Comparison of ENCODE assay signal across 1 cellular context in the genomic region with DNA sequence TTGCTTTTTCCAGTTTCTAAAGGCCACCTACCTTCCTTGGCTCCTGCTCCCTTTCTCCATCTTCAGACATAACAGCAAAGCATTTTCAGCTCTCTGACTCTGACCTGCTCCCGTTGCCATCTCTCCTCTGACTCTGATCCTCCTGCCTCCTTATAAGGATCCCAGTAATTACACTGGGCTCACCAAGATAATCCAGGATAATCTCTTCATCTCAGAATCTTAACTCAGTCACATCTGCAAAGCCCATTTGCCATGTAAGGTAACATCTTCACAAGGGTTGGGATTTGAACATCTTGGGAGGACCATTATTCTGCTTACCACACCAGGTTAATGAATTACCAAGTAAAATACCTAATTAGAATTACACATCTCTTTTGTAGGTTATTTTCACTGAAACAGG.
TF ChIP-seq lines count a peak whose summit lies in the region.

No MANE protein-coding gene starts in this region.

TF ChIP-seq in GM23338, 12 proteins besides CTCF, POLR2A, EP300 and RAD21 (continued from another document):
- TF ChIP-seq, protein P1, sequence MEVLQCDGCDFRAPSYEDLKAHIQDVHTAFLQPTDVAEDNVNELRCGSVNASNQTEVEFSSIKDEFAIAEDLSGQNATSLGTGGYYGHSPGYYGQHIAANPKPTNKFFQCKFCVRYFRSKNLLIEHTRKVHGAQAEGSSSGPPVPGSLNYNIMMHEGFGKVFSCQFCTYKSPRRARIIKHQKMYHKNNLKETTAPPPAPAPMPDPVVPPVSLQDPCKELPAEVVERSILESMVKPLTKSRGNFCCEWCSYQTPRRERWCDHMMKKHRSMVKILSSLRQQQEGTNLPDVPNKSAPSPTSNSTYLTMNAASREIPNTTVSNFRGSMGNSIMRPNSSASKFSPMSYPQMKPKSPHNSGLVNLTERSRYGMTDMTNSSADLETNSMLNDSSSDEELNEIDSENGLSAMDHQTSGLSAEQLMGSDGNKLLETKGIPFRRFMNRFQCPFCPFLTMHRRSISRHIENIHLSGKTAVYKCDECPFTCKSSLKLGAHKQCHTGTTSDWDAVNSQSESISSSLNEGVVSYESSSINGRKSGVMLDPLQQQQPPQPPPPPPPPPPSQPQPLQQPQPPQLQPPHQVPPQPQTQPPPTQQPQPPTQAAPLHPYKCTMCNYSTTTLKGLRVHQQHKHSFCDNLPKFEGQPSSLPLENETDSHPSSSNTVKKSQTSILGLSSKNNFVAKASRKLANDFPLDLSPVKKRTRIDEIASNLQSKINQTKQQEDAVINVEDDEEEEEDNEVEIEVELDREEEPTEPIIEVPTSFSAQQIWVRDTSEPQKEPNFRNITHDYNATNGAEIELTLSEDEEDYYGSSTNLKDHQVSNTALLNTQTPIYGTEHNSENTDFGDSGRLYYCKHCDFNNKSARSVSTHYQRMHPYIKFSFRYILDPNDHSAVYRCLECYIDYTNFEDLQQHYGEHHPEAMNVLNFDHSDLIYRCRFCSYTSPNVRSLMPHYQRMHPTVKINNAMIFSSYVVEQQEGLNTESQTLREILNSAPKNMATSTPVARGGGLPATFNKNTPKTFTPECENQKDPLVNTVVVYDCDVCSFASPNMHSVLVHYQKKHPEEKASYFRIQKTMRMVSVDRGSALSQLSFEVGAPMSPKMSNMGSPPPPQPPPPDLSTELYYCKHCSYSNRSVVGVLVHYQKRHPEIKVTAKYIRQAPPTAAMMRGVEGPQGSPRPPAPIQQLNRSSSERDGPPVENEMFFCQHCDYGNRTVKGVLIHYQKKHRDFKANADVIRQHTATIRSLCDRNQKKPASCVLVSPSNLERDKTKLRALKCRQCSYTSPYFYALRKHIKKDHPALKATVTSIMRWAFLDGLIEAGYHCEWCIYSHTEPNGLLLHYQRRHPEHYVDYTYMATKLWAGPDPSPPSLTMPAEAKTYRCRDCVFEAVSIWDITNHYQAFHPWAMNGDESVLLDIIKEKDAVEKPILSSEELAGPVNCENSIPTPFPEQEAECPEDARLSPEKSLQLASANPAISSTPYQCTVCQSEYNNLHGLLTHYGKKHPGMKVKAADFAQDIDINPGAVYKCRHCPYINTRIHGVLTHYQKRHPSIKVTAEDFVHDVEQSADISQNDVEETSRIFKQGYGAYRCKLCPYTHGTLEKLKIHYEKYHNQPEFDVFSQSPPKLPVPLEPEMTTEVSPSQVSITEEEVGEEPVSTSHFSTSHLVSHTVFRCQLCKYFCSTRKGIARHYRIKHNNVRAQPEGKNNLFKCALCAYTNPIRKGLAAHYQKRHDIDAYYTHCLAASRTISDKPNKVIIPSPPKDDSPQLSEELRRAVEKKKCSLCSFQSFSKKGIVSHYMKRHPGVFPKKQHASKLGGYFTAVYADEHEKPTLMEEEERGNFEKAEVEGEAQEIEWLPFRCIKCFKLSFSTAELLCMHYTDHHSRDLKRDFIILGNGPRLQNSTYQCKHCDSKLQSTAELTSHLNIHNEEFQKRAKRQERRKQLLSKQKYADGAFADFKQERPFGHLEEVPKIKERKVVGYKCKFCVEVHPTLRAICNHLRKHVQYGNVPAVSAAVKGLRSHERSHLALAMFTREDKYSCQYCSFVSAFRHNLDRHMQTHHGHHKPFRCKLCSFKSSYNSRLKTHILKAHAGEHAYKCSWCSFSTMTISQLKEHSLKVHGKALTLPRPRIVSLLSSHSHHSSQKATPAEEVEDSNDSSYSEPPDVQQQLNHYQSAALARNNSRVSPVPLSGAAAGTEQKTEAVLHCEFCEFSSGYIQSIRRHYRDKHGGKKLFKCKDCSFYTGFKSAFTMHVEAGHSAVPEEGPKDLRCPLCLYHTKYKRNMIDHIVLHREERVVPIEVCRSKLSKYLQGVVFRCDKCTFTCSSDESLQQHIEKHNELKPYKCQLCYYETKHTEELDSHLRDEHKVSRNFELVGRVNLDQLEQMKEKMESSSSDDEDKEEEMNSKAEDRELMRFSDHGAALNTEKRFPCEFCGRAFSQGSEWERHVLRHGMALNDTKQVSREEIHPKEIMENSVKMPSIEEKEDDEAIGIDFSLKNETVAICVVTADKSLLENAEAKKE (CRISPR knock-in tag; IDR thresholded peaks at IDR 0.05): no peak
- TF ChIP-seq POLR2AphosphoS5 (IDR thresholded peaks at IDR 0.05; ENCODE audit: low read depth): no peak
- TF ChIP-seq STAT1 (IDR thresholded peaks at IDR 0.05; ENCODE audit: unreplicated experiment): no peak
- no peak for TF ChIP-seq CREB1 (CRISPR knock-in tag; IDR thresholded peaks at IDR 0.05; ENCODE audit: low read depth)
- TF ChIP-seq, protein P2, sequence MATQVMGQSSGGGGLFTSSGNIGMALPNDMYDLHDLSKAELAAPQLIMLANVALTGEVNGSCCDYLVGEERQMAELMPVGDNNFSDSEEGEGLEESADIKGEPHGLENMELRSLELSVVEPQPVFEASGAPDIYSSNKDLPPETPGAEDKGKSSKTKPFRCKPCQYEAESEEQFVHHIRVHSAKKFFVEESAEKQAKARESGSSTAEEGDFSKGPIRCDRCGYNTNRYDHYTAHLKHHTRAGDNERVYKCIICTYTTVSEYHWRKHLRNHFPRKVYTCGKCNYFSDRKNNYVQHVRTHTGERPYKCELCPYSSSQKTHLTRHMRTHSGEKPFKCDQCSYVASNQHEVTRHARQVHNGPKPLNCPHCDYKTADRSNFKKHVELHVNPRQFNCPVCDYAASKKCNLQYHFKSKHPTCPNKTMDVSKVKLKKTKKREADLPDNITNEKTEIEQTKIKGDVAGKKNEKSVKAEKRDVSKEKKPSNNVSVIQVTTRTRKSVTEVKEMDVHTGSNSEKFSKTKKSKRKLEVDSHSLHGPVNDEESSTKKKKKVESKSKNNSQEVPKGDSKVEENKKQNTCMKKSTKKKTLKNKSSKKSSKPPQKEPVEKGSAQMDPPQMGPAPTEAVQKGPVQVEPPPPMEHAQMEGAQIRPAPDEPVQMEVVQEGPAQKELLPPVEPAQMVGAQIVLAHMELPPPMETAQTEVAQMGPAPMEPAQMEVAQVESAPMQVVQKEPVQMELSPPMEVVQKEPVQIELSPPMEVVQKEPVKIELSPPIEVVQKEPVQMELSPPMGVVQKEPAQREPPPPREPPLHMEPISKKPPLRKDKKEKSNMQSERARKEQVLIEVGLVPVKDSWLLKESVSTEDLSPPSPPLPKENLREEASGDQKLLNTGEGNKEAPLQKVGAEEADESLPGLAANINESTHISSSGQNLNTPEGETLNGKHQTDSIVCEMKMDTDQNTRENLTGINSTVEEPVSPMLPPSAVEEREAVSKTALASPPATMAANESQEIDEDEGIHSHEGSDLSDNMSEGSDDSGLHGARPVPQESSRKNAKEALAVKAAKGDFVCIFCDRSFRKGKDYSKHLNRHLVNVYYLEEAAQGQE (IDR thresholded peaks at IDR 0.05; ENCODE audit: unreplicated experiment): no peak
- no peak for TF ChIP-seq ZNF114 (CRISPR knock-in tag; IDR thresholded peaks at IDR 0.05)
- no peak for TF ChIP-seq NANOG (IDR thresholded peaks at IDR 0.05; ENCODE audit: borderline replicate concordance)
- TF ChIP-seq EZH2 (IDR thresholded peaks at IDR 0.05; ENCODE audit: low read depth, unreplicated experiment): no peak
- TF ChIP-seq EZH2phosphoT487 (IDR thresholded peaks at IDR 0.05; ENCODE audit: unreplicated experiment): no peak
